In genomic region chr10:129838794-129839193, GRCh38 we compare ENCODE assay signal across 27 cellular contexts.
"Had no signal": no experiment of that assay in that cellular context is flagged by ENCODE, and none has a peak within 500 bp of the region (broad histone marks: within the 10 kb centered on the region; RNA-seq: fewer than 3 reads in every experiment).

No MANE protein-coding gene starts in this region.

- H3K36me3 ChIP-seq: thoracic aorta, transverse colon, upper lobe of left lung, uterus, vagina had no signal

- ATAC-seq: stimulated activated effector memory CD8-positive, alpha-beta T cell treated with anti-CD3 and anti-CD28 coated beads, Interleukin-12 subunit alpha, Interleukin-12 subunit beta, amount 100 ng/mL, for 72 hours; stimulated activated naive B cell treated with anti-CD40 and anti-IgM and Interleukin-4, amounts not matched to agents 10 μg/mL and 1 μg/mL and 100 μg/mL, for 72 hours; stimulated activated naive CD8-positive, alpha-beta T cell treated with anti-CD3 and anti-CD28 coated beads, Interleukin-15, amount 100 ng/mL, for 72 hours; stimulated activated naive CD8-positive, alpha-beta T cell treated with anti-CD3 and anti-CD28 coated beads, Interleukin-15, Interleukin-2, amounts not matched to agents 100 U/mL and 50 U/mL, for 24 hours had no signal

- H3K4me1 Mint-ChIP-seq: stimulated activated effector memory CD8-positive, alpha-beta T cell treated with anti-CD3 and anti-CD28 coated beads, Interleukin-12 subunit alpha, Interleukin-12 subunit beta, amount 100 ng/mL, for 72 hours; stimulated activated memory B cell treated with anti-CD40 and anti-IgM and Interleukin-4, amounts not matched to agents 10 μg/mL and 1 μg/mL and 100 μg/mL, for 72 hours; stimulated activated naive B cell treated with anti-CD40 and anti-IgM and Interleukin-4, amounts not matched to agents 10 μg/mL and 1 μg/mL and 100 μg/mL, for 72 hours; stimulated activated naive CD8-positive, alpha-beta T cell treated with anti-CD3 and anti-CD28 coated beads, Interleukin-15, amount 100 ng/mL, for 72 hours had no signal

- H3K9me3 Mint-ChIP-seq: stimulated activated effector memory CD8-positive, alpha-beta T cell treated with anti-CD3 and anti-CD28 coated beads, Interleukin-12 subunit alpha, Interleukin-12 subunit beta, amount 100 ng/mL, for 72 hours; stimulated activated memory B cell treated with anti-CD40 and anti-IgM and Interleukin-4, amounts not matched to agents 10 μg/mL and 1 μg/mL and 100 μg/mL, for 72 hours; stimulated activated naive B cell treated with anti-CD40 and anti-IgM and Interleukin-4, amounts not matched to agents 10 μg/mL and 1 μg/mL and 100 μg/mL, for 72 hours; stimulated activated naive CD8-positive, alpha-beta T cell treated with anti-CD3 and anti-CD28 coated beads, Interleukin-15, amount 100 ng/mL, for 72 hours; stimulated activated naive CD8-positive, alpha-beta T cell treated with anti-CD3 and anti-CD28 coated beads, Interleukin-15, Interleukin-2, amounts not matched to agents 100 ng/mL and 50 ng/mL, for 24 hours; type B pancreatic cell had no signal

- H3K4me3 Mint-ChIP-seq: stimulated activated effector memory CD8-positive, alpha-beta T cell treated with anti-CD3 and anti-CD28 coated beads, Interleukin-12 subunit alpha, Interleukin-12 subunit beta, amount 100 ng/mL, for 72 hours; stimulated activated memory B cell treated with anti-CD40 and anti-IgM and Interleukin-4, amounts not matched to agents 10 μg/mL and 1 μg/mL and 100 μg/mL, for 72 hours; stimulated activated naive B cell treated with anti-CD40 and anti-IgM and Interleukin-4, amounts not matched to agents 10 μg/mL and 1 μg/mL and 100 μg/mL, for 72 hours; stimulated activated naive CD8-positive, alpha-beta T cell treated with anti-CD3 and anti-CD28 coated beads, Interleukin-15, amount 100 ng/mL, for 72 hours; stimulated activated naive CD8-positive, alpha-beta T cell treated with anti-CD3 and anti-CD28 coated beads, Interleukin-15, Interleukin-2, amounts not matched to agents 100 ng/mL and 50 ng/mL, for 24 hours; type B pancreatic cell had no signal

- H3K27me3 ChIP-seq: stomach, suprapubic skin, thyroid gland, tibial artery, tibial nerve, transverse colon, upper lobe of left lung, uterus, vagina had no signal

- H3K27ac ChIP-seq: stomach, suprapubic skin, thoracic aorta, thyroid gland, tibial artery, tibial nerve, transverse colon, upper lobe of left lung, uterus, vagina had no signal

- H3K4me1 ChIP-seq: stomach, thyroid gland, tibial artery, tibial nerve, transverse colon, upper lobe of left lung, uterus, vagina had no signal

- H3K4me3 ChIP-seq: stomach, suprapubic skin, thoracic aorta, thyroid gland, tibial artery, tibial nerve, transverse colon, upper lobe of left lung, uterus, vagina had no signal

- DNase-seq: stimulated activated CD4-positive, alpha-beta T cell treated with anti-CD3 and anti-CD28 coated beads, Interleukin-2, amount 100 ng/mL, for 24 hours; stimulated activated CD4-positive, alpha-beta T cell treated with anti-CD3 and anti-CD28 coated beads, Interleukin-2, amount 100 ng/mL, for 48 hours; stimulated activated CD4-positive, alpha-beta T cell treated with anti-CD3 and anti-CD28 coated beads, Interleukin-4, amount 100 ng/mL, for 1 hour; stimulated activated CD4-positive, alpha-beta T cell treated with anti-CD3 and anti-CD28 coated beads, Interleukin-4, amount 100 ng/mL, for 24 hours; stimulated activated CD4-positive, alpha-beta T cell treated with anti-CD3 and anti-CD28 coated beads, Interleukin-4, amount 100 ng/mL, for 4 hours; stimulated activated CD8-positive, alpha-beta memory T cell treated with anti-CD3 and anti-CD28 coated beads, Interleukin-4, amount 100 ng/mL, for 48 hours; stimulated activated naive B cell treated with anti-CD40 and anti-IgM and Interleukin-4, amounts not matched to agents 10 μg/mL and 1 μg/mL and 100 μg/mL, for 72 hours; stimulated activated naive CD4-positive, alpha-beta T cell; stimulated activated naive CD4-positive, alpha-beta T cell treated with Interleukin-2 at 50 U/mL for 16 hours; stimulated activated naive CD8-positive, alpha-beta T cell treated with anti-CD3 and anti-CD28 coated beads, Interleukin-15, amount 100 ng/mL, for 72 hours; stimulated activated naive CD8-positive, alpha-beta T cell treated with anti-CD3 and anti-CD28 coated beads, Interleukin-15, Interleukin-2, amounts not matched to agents 100 U/mL and 50 U/mL, for 24 hours; stomach; substantia nigra; thyroid gland; tibial artery; transverse colon; trophoblast cell; uterus had no signal

- H3K27ac Mint-ChIP-seq: stimulated activated effector memory CD8-positive, alpha-beta T cell treated with anti-CD3 and anti-CD28 coated beads, Interleukin-12 subunit alpha, Interleukin-12 subunit beta, amount 100 ng/mL, for 72 hours; stimulated activated memory B cell treated with anti-CD40 and anti-IgM and Interleukin-4, amounts not matched to agents 10 μg/mL and 1 μg/mL and 100 μg/mL, for 72 hours; stimulated activated naive B cell treated with anti-CD40 and anti-IgM and Interleukin-4, amounts not matched to agents 10 μg/mL and 1 μg/mL and 100 μg/mL, for 72 hours; stimulated activated naive CD8-positive, alpha-beta T cell treated with anti-CD3 and anti-CD28 coated beads, Interleukin-15, amount 100 ng/mL, for 72 hours; stimulated activated naive CD8-positive, alpha-beta T cell treated with anti-CD3 and anti-CD28 coated beads, Interleukin-15, Interleukin-2, amounts not matched to agents 100 ng/mL and 50 ng/mL, for 24 hours; type B pancreatic cell had no signal

- H3K36me3 Mint-ChIP-seq: stimulated activated effector memory CD8-positive, alpha-beta T cell treated with anti-CD3 and anti-CD28 coated beads, Interleukin-12 subunit alpha, Interleukin-12 subunit beta, amount 100 ng/mL, for 72 hours; stimulated activated memory B cell treated with anti-CD40 and anti-IgM and Interleukin-4, amounts not matched to agents 10 μg/mL and 1 μg/mL and 100 μg/mL, for 72 hours; stimulated activated naive B cell treated with anti-CD40 and anti-IgM and Interleukin-4, amounts not matched to agents 10 μg/mL and 1 μg/mL and 100 μg/mL, for 72 hours had no signal

- H3K27me3 Mint-ChIP-seq: stimulated activated memory B cell treated with anti-CD40 and anti-IgM and Interleukin-4, amounts not matched to agents 10 μg/mL and 1 μg/mL and 100 μg/mL, for 72 hours; stimulated activated naive B cell treated with anti-CD40 and anti-IgM and Interleukin-4, amounts not matched to agents 10 μg/mL and 1 μg/mL and 100 μg/mL, for 72 hours; stimulated activated naive CD8-positive, alpha-beta T cell treated with anti-CD3 and anti-CD28 coated beads, Interleukin-15, amount 100 ng/mL, for 72 hours; stimulated activated naive CD8-positive, alpha-beta T cell treated with anti-CD3 and anti-CD28 coated beads, Interleukin-15, Interleukin-2, amounts not matched to agents 100 ng/mL and 50 ng/mL, for 24 hours had no signal

- H3K9me3 ChIP-seq: stomach, suprapubic skin, thoracic aorta, thyroid gland, tibial artery, tibial nerve, transverse colon, upper lobe of left lung, uterus, vagina had no signal
